1 cellular context compared by ENCODE assay signal in genomic region chr19:35451278-35452096, GRCh38.
TF ChIP-seq lines count a peak whose summit lies in the region.

No MANE protein-coding gene starts in this region.

TF ChIP-seq in GM12878, 131 proteins besides CTCF, POLR2A, EP300 and RAD21 (continues in another document):
- TF ChIP-seq GABPA (IDR thresholded peaks at IDR 0.05; ENCODE audit: low read depth) (no peak), TCF12 (IDR thresholded peaks at IDR 0.05; ENCODE audit: low read depth, low read length) (0 out of 2 replicates have a peak, but pooled peaks have one; percentile 3), BCL3 (IDR thresholded peaks at IDR 0.05; ENCODE audit: borderline replicate concordance, insufficient read depth, low read depth, low read length, poor library complexity, severe bottlenecking) (peak; percentile 62), MEF2B (IDR thresholded peaks at IDR 0.05; ENCODE audit: partially characterized antibody, poor library complexity, severe bottlenecking) (peak; percentile 57), BACH1 (IDR thresholded peaks at IDR 0.05; ENCODE audit: borderline replicate concordance) (no peak), ZNF207 (IDR thresholded peaks at IDR 0.05; ENCODE audit: borderline replicate concordance) (no peak), RELB (IDR thresholded peaks at IDR 0.05; ENCODE audit: low read depth) (peak; percentile 74), JUNB (IDR thresholded peaks at IDR 0.05) (peak; percentile 70), MEF2A (IDR thresholded peaks at IDR 0.05; ENCODE audit: insufficient read depth, low read depth, low read length) (peak; percentile 59; the same call in 1 of the 2 replicates), CBFB (IDR thresholded peaks at IDR 0.05; ENCODE audit: low read depth) (peak; percentile 85), E2F8 (IDR thresholded peaks at IDR 0.05; ENCODE audit: low read depth, partially characterized antibody) (no peak), MLLT1 (IDR thresholded peaks at IDR 0.05) (peak; percentile 61; the same call in 1 of the 2 replicates), CREM (IDR thresholded peaks at IDR 0.05; ENCODE audit: low read depth) (peak; percentile 70), EED (IDR thresholded peaks at IDR 0.05; ENCODE audit: low read depth) (peak; percentile 91), SPI1 (IDR thresholded peaks at IDR 0.05; ENCODE audit: borderline replicate concordance, insufficient read depth, low read depth, low read length) (peak; percentile 87), BCL11A (IDR thresholded peaks at IDR 0.05; ENCODE audit: low read depth, low read length) (peak; percentile 57), ZNF384 (IDR thresholded peaks at IDR 0.05; ENCODE audit: borderline replicate concordance, low read depth, low read length) (no peak), CEBPB (IDR thresholded peaks at IDR 0.05; ENCODE audit: borderline replicate concordance in 1 of 2, low read depth in 2 of 2, low read length in 2 of 2) (peak in 1 of 2 experiments; percentile 32; a peak in 1 of 4 replicates), SKIL (IDR thresholded peaks at IDR 0.05; ENCODE audit: low read depth, poor library complexity, severe bottlenecking) (peak; percentile 86), CREB1 (IDR thresholded peaks at IDR 0.05; ENCODE audit: low read depth) (peak; percentile 60), POU2F2 (IDR thresholded peaks at IDR 0.05; ENCODE audit: borderline replicate concordance, low read depth, low read length) (peak; percentile 65; the same call in 1 of the 3 replicates), EGR1 (IDR thresholded peaks at IDR 0.05; ENCODE audit: borderline replicate concordance in 1 of 2, low read depth in 2 of 2, low read length in 2 of 2) (no peak; a peak in 1 of 3 replicates), PKNOX1 (IDR thresholded peaks at IDR 0.05) (0 out of 2 replicates have a peak, but pooled peaks have one; percentile 4), DPF2 (IDR thresholded peaks at IDR 0.05) (peak; percentile 78; the same call in 1 of the 2 replicates), CBX3 (IDR thresholded peaks at IDR 0.05; ENCODE audit: borderline replicate concordance, low read depth) (no peak), SMARCA5 (IDR thresholded peaks at IDR 0.05) (peak; percentile 66), NBN (IDR thresholded peaks at IDR 0.05) (0 out of 2 replicates have a peak, but pooled peaks have one; percentile 43), ATF2 (IDR thresholded peaks at IDR 0.05; ENCODE audit: low read length) (peak; percentile 63; the same call in 1 of the 2 replicates), NFIC (IDR thresholded peaks at IDR 0.05; ENCODE audit: low read depth, low read length) (peak; percentile 84; the same call in 1 of the 2 replicates), IKZF1 (conservative IDR thresholded peaks at IDR 0.05) (peak; percentile 92), ETV6 (conservative IDR thresholded peaks at IDR 0.05 in 1 of 2, IDR thresholded peaks at IDR 0.05 in 1 of 2; ENCODE audit: borderline replicate concordance in 1 of 2, low read depth in 1 of 2) (peak in 1 of 2 experiments; percentile 97; a peak in 2 of 4 replicates), RCOR1 (conservative IDR thresholded peaks at IDR 0.05; ENCODE audit: low read depth, low read length) (no peak), IKZF2 (IDR thresholded peaks at IDR 0.05) (peak; percentile 94 to 95), KAT2A (conservative IDR thresholded peaks at IDR 0.05; ENCODE audit: control insufficient read depth, low read depth, low read length) (no peak), ZBED1 (IDR thresholded peaks at IDR 0.05; ENCODE audit: borderline replicate concordance) (peak; percentile 82; the same call in 1 of the 2 replicates), MTA2 (IDR thresholded peaks at IDR 0.05; ENCODE audit: low read depth) (peak; percentile 72), PAX5 (IDR thresholded peaks at IDR 0.05; ENCODE audit: borderline replicate concordance, low read depth, low read length) (peak; percentile 66; the same call in 1 of the 2 replicates), SUPT20H (IDR thresholded peaks at IDR 0.05; ENCODE audit: borderline replicate concordance, control insufficient read depth, low read depth, low read length) (no peak), GATAD2B (conservative IDR thresholded peaks at IDR 0.05; ENCODE audit: low read depth) (peak; percentile 72; the same call in 1 of the 2 replicates), TCF7 (IDR thresholded peaks at IDR 0.05; ENCODE audit: borderline replicate concordance) (0 out of 2 replicates have a peak, but pooled peaks have one; percentile 44), ATF7 (IDR thresholded peaks at IDR 0.05; ENCODE audit: low read depth) (peak; percentile 92), BHLHE40 (IDR thresholded peaks at IDR 0.05; ENCODE audit: borderline replicate concordance in 1 of 2, low read depth in 2 of 2, low read length in 1 of 2) (peak; percentile 26 to 46; a peak in 2 of 4 replicates), YY1 (IDR thresholded peaks at IDR 0.05; ENCODE audit: low read depth, low read length) (0 out of 2 replicates have a peak, but pooled peaks have one; percentile 25), ZNF687 (IDR thresholded peaks at IDR 0.05) (peak; percentile 72), FOXM1 (IDR thresholded peaks at IDR 0.05; ENCODE audit: low read depth, low read length) (0 out of 2 replicates have a peak, but pooled peaks have one; percentile 58), RUNX3 (IDR thresholded peaks at IDR 0.05; ENCODE audit: low read length) (peak; percentile 97), E2F4 (IDR thresholded peaks at IDR 0.05; ENCODE audit: low read depth, low read length) (no peak)
